1 cellular context compared by ENCODE assay signal in the genomic region with DNA sequence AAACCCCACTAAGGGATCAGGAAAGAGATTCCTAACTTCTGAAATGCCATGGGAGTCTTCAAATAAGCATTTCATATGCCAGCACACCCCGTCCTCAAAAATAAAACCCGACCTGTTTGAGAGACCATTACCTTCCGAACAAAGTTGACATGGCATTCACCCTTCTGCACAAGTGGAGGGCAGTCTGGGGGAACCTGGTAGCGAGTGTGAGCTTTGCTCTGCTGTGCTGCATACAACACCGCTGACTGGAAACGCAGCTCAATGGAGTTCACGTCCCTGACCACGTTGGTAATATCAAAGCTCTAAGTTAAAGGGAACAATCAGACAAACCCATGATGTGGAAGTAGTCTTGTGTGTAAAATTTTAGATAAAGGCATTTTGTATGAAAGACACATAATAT.
TF ChIP-seq lines count a peak whose summit lies in the region.

No MANE protein-coding gene starts in this region.

TF ChIP-seq in GM23338, 12 proteins besides CTCF, POLR2A, EP300 and RAD21 (continued from another document):
- TF ChIP-seq, protein P1, sequence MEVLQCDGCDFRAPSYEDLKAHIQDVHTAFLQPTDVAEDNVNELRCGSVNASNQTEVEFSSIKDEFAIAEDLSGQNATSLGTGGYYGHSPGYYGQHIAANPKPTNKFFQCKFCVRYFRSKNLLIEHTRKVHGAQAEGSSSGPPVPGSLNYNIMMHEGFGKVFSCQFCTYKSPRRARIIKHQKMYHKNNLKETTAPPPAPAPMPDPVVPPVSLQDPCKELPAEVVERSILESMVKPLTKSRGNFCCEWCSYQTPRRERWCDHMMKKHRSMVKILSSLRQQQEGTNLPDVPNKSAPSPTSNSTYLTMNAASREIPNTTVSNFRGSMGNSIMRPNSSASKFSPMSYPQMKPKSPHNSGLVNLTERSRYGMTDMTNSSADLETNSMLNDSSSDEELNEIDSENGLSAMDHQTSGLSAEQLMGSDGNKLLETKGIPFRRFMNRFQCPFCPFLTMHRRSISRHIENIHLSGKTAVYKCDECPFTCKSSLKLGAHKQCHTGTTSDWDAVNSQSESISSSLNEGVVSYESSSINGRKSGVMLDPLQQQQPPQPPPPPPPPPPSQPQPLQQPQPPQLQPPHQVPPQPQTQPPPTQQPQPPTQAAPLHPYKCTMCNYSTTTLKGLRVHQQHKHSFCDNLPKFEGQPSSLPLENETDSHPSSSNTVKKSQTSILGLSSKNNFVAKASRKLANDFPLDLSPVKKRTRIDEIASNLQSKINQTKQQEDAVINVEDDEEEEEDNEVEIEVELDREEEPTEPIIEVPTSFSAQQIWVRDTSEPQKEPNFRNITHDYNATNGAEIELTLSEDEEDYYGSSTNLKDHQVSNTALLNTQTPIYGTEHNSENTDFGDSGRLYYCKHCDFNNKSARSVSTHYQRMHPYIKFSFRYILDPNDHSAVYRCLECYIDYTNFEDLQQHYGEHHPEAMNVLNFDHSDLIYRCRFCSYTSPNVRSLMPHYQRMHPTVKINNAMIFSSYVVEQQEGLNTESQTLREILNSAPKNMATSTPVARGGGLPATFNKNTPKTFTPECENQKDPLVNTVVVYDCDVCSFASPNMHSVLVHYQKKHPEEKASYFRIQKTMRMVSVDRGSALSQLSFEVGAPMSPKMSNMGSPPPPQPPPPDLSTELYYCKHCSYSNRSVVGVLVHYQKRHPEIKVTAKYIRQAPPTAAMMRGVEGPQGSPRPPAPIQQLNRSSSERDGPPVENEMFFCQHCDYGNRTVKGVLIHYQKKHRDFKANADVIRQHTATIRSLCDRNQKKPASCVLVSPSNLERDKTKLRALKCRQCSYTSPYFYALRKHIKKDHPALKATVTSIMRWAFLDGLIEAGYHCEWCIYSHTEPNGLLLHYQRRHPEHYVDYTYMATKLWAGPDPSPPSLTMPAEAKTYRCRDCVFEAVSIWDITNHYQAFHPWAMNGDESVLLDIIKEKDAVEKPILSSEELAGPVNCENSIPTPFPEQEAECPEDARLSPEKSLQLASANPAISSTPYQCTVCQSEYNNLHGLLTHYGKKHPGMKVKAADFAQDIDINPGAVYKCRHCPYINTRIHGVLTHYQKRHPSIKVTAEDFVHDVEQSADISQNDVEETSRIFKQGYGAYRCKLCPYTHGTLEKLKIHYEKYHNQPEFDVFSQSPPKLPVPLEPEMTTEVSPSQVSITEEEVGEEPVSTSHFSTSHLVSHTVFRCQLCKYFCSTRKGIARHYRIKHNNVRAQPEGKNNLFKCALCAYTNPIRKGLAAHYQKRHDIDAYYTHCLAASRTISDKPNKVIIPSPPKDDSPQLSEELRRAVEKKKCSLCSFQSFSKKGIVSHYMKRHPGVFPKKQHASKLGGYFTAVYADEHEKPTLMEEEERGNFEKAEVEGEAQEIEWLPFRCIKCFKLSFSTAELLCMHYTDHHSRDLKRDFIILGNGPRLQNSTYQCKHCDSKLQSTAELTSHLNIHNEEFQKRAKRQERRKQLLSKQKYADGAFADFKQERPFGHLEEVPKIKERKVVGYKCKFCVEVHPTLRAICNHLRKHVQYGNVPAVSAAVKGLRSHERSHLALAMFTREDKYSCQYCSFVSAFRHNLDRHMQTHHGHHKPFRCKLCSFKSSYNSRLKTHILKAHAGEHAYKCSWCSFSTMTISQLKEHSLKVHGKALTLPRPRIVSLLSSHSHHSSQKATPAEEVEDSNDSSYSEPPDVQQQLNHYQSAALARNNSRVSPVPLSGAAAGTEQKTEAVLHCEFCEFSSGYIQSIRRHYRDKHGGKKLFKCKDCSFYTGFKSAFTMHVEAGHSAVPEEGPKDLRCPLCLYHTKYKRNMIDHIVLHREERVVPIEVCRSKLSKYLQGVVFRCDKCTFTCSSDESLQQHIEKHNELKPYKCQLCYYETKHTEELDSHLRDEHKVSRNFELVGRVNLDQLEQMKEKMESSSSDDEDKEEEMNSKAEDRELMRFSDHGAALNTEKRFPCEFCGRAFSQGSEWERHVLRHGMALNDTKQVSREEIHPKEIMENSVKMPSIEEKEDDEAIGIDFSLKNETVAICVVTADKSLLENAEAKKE (CRISPR knock-in tag; IDR thresholded peaks at IDR 0.05) = no peak
- TF ChIP-seq EZH2phosphoT487 (IDR thresholded peaks at IDR 0.05; ENCODE audit: unreplicated experiment) = no peak
- no peak for TF ChIP-seq CREB1 (CRISPR knock-in tag; IDR thresholded peaks at IDR 0.05; ENCODE audit: low read depth)
- TF ChIP-seq EZH2 (IDR thresholded peaks at IDR 0.05; ENCODE audit: low read depth, unreplicated experiment) = no peak
- TF ChIP-seq ZNF114 (CRISPR knock-in tag; IDR thresholded peaks at IDR 0.05) = no peak
- TF ChIP-seq NANOG (IDR thresholded peaks at IDR 0.05; ENCODE audit: borderline replicate concordance) = no peak
- no peak for TF ChIP-seq JUNB (IDR thresholded peaks at IDR 0.05; ENCODE audit: unreplicated experiment)
